Comparison of ENCODE assay signal across 9 cellular contexts in genomic region chr20:25282034-25282781, GRCh38. TPM values are rescaled to one million over a fixed set of nuclear protein-coding genes. Genes with fewer than 3 reads are reported as not detected.
A peak's percentile ranks its signal among the peaks of the same experiment; 100 is the strongest.
DNase-seq lines count a peak whose midpoint lies in the region; ATAC-seq, FAIRE-seq and TF ChIP-seq lines count a peak whose summit lies in the region.
"Had no signal": no experiment of that assay in that cellular context is flagged by ENCODE, and none has a peak within 500 bp of the region (broad histone marks: within the 10 kb centered on the region; RNA-seq: fewer than 3 reads in every experiment).

No MANE protein-coding gene starts in this region.

- CTCF ChIA-PET in MCF 10A (lab: Yijun Ruan, JAX) (interaction anchor here (0.6 to 1.4 kb wide), 5 partner anchors 10 to 117 kb away, joined by 3 to 5 read pairs (median 3); no protein-coding TSS in a partner anchor), mammary epithelial cell (lab: Charles Lee; ENCODE audit: low non-redundant PET) (no interaction called here), OCI-LY7 (lab: Charles Lee; ENCODE audit: unreplicated experiment) (interaction anchor here (1.0 kb wide), 1 partner anchor 36 kb away, joined by 3 read pairs; no protein-coding TSS in a partner anchor)

- peak overlapping the region; percentile 21 for H3K4me3 Mint-ChIP-seq in MCF 10A (ENCODE audit: unreplicated experiment)
- H3K4me3 Mint-ChIP-seq: CD8-positive, alpha-beta memory T cell had no signal

- intact Hi-C loops in MCF 10A (cut with micrococcal nuclease) (no loop called here), mammary epithelial cell (cut with micrococcal nuclease) (no loop called here), OCI-LY7 (cut with micrococcal nuclease; ENCODE audit: unreplicated experiment) (loop anchor here (5.0 kb wide), 2 partner anchors 85 to 125 kb away; partner anchors contain the start of genes ENTPD6 and GINS1), kidney (cut with DNase I) (no loop called here), aorta (cut with DNase I) (no loop called here)

- WGBS in mammary epithelial cell (ENCODE audit: low coverage, missing lambda C conversion rate), result 79% methylated on average over 19 of the region's 22 CpGs
- whole genome bisulfite sequencing in aorta, 2 donors, result 88 to 89% methylated on average over 22 of the region's 22 CpGs

- BruUV-seq in MCF 10A (replicated peaks; lab: Mats Ljungman, UMichigan), result no TSS peak
- BruUV-seq in mammary epithelial cell (replicated peaks; lab: Mats Ljungman, UMichigan), result no TSS peak
- no TSS peak for BruUV-seq in OCI-LY7 (replicated peaks; lab: Mats Ljungman, UMichigan)

- FAIRE-seq in kidney (lab: Jason Lieb, UNC), result no peak

- peak overlapping the region; percentile 54 for H3K27ac Mint-ChIP-seq in MCF 10A (ENCODE audit: low read depth, unreplicated experiment)

- H3K27me3 ChIP-seq in mammary epithelial cell (ENCODE audit: insufficient read depth, low read length) (no peaks in the 10 kb centered on the region), aorta (ENCODE audit: control insufficient read depth in 1 of 2, insufficient read depth in 2 of 2, low read length in 1 of 2) (no peaks in the 10 kb centered on the region)
- no peaks in the 10 kb centered on the region for H3K27me3 ChIP-seq in effector memory CD4-positive, alpha-beta T cell (replicated peaks; ENCODE audit: control insufficient read depth, insufficient read depth, low read length, poor library complexity, severe bottlenecking)

- POLR2A ChIA-PET in MCF 10A (lab: Yijun Ruan, JAX), result interaction anchor here (0.8 to 1.6 kb wide), 4 partner anchors 8 to 86 kb away, joined by 3 to 7 read pairs (median 4); partner anchors contain the start of gene PYGB
- POLR2A ChIA-PET in OCI-LY7 (lab: Charles Lee), result no interaction called here

- peaks cover 10% of the 10 kb centered on the region for H4K20me1 ChIP-seq in mammary epithelial cell (ENCODE audit: insufficient read depth, low read length)
- H4K20me1 ChIP-seq in OCI-LY7 (ENCODE audit: insufficient read depth, low read length), result peaks cover 37% of the 10 kb centered on the region

- H3K9me3 ChIP-seq in mammary epithelial cell (replicated peaks; ENCODE audit: insufficient read depth, low read length) (no peaks in the 10 kb centered on the region), OCI-LY7 (ENCODE audit: low read length) (no peaks in the 10 kb centered on the region), kidney (ENCODE audit: control insufficient read depth in 1 of 2, low read length in 2 of 2) (no peaks in the 10 kb centered on the region), aorta (ENCODE audit: control insufficient read depth, low read length) (no peaks in the 10 kb centered on the region)
- H3K9me3 ChIP-seq in effector memory CD4-positive, alpha-beta T cell (ENCODE audit: control insufficient read depth, low read length), result no peaks in the 10 kb centered on the region

- peaks cover 100% of the 10 kb centered on the region for H3K36me3 Mint-ChIP-seq in MCF 10A (ENCODE audit: insufficient read depth, unreplicated experiment)

- DNase-seq in MCF 10A (ENCODE audit: unreplicated experiment), result no peak
- no peak for DNase-seq in mammary epithelial cell
- no peak for DNase-seq in OCI-LY7 (ENCODE audit: low spot score)
- peak; percentile 74 for DNase-seq in kidney
- peak; percentile 29 to 61 for DNase-seq in aorta
- DNase-seq in effector memory CD4-positive, alpha-beta T cell, result no peak

- in situ Hi-C loops in mammary epithelial cell (cut with MboI; ENCODE audit: low sequenced_read_pairs in 2 of 2), result no loop called here

- H3K4me3 ChIP-seq in mammary epithelial cell (replicated peaks in 1 of 3; ENCODE audit: insufficient read depth in 1 of 3, low read depth in 2 of 3, low read length in 3 of 3), result no peak overlapping the region
- H3K4me3 ChIP-seq in OCI-LY7 (ENCODE audit: low read depth, low read length, poor library complexity, severe bottlenecking), result peak overlapping the region; percentile 31
- no peak overlapping the region for H3K4me3 ChIP-seq in kidney (ENCODE audit: low read length in 2 of 2)
- H3K4me3 ChIP-seq in aorta (ENCODE audit: low read length in 2 of 2), result no peak overlapping the region
- H3K4me3 ChIP-seq in effector memory CD4-positive, alpha-beta T cell (ENCODE audit: insufficient read depth, low read depth, low read length, poor library complexity, severe bottlenecking), result no peak overlapping the region

- H2AFZ ChIP-seq in mammary epithelial cell (ENCODE audit: low read depth, low read length) (no peak overlapping the region), OCI-LY7 (ENCODE audit: low read length) (no peak overlapping the region)

- H3K36me3 ChIP-seq in mammary epithelial cell (ENCODE audit: insufficient read depth, low read length) (peaks cover 70% of the 10 kb centered on the region), OCI-LY7 (ENCODE audit: insufficient read depth, low read length) (no peaks in the 10 kb centered on the region; the same call in 1 of the 2 replicates), kidney (ENCODE audit: control insufficient read depth in 1 of 2, insufficient read depth in 2 of 2, low read length in 2 of 2) (peaks cover 17 to 34% of the 10 kb centered on the region in 2 donors), aorta (ENCODE audit: control insufficient read depth in 1 of 2, insufficient read depth in 2 of 2, low read length in 1 of 2) (peaks cover 0 to 34% of the 10 kb centered on the region in 2 donors)
- H3K36me3 ChIP-seq in effector memory CD4-positive, alpha-beta T cell (ENCODE audit: control insufficient read depth, insufficient read depth, low read length), result peaks cover 67% of the 10 kb centered on the region

- H3K9me2 ChIP-seq in OCI-LY7 (ENCODE audit: insufficient read depth, low read length), result no peaks in the 10 kb centered on the region

- H3K79me2 ChIP-seq in mammary epithelial cell (ENCODE audit: insufficient read depth, low read length), result peaks cover 96% of the 10 kb centered on the region
- H3K79me2 ChIP-seq in OCI-LY7 (ENCODE audit: insufficient read depth, low read depth, low read length), result no peaks in the 10 kb centered on the region

- H3K4me2 ChIP-seq in mammary epithelial cell (ENCODE audit: insufficient read depth, low read depth, low read length), result no peak overlapping the region
- peak overlapping the region; percentile 71 for H3K4me2 ChIP-seq in OCI-LY7 (ENCODE audit: low read length)

- H3K9ac ChIP-seq in mammary epithelial cell (ENCODE audit: insufficient read depth, low read length) (no peak overlapping the region), kidney (ENCODE audit: low read length in 2 of 2) (no peak overlapping the region)

- dilution Hi-C loops in mammary epithelial cell (cut with HindIII; ENCODE audit: low sequenced_read_pairs), result no loop called here

- no peaks in the 10 kb centered on the region for H3K9me3 Mint-ChIP-seq in MCF 10A (ENCODE audit: unreplicated experiment)
- H3K9me3 Mint-ChIP-seq: CD8-positive, alpha-beta memory T cell had no signal

- H3K4me1 Mint-ChIP-seq in MCF 10A (ENCODE audit: insufficient read depth, unreplicated experiment), result peaks cover 14% of the 10 kb centered on the region
- H3K4me1 Mint-ChIP-seq: CD8-positive, alpha-beta memory T cell had no signal

- no peaks in the 10 kb centered on the region for H3K4me1 ChIP-seq in mammary epithelial cell (ENCODE audit: insufficient read depth, low read length)
- peaks cover 32% of the 10 kb centered on the region for H3K4me1 ChIP-seq in OCI-LY7 (ENCODE audit: insufficient read depth, low read length, poor library complexity, severe bottlenecking)
- H3K4me1 ChIP-seq in kidney (ENCODE audit: control insufficient read depth in 1 of 2, insufficient read depth in 1 of 2, low read depth in 1 of 2, low read length in 2 of 2), result peaks cover 0 to 8% of the 10 kb centered on the region in 2 donors
- H3K4me1 ChIP-seq in aorta (ENCODE audit: control insufficient read depth in 1 of 2, insufficient read depth in 2 of 2, low read length in 2 of 2), result no peaks in the 10 kb centered on the region
- H3K4me1 ChIP-seq in effector memory CD4-positive, alpha-beta T cell (ENCODE audit: control insufficient read depth, insufficient read depth, low read length, poor library complexity, severe bottlenecking), result no peaks in the 10 kb centered on the region

- no peak for ATAC-seq in aorta (ENCODE audit: low FRiP score)
- no peak for ATAC-seq in HG02840 (IDR thresholded peaks at IDR 0.05; ENCODE audit: low FRiP score, unreplicated experiment)
- no peak for ATAC-seq in HG03039 (IDR thresholded peaks at IDR 0.05; ENCODE audit: unreplicated experiment)

- no peak overlapping the region for H3K27ac ChIP-seq in mammary epithelial cell (ENCODE audit: insufficient read depth, low read depth, low read length)
- H3K27ac ChIP-seq in OCI-LY7 (ENCODE audit: low read depth, low read length, poor library complexity, severe bottlenecking), result no peak overlapping the region
- H3K27ac ChIP-seq in kidney (ENCODE audit: low read depth in 2 of 2, low read length in 2 of 2), result no peak overlapping the region
- H3K27ac ChIP-seq in aorta (ENCODE audit: low read depth in 1 of 2, low read length in 2 of 2), result no peak overlapping the region
- no peak overlapping the region for H3K27ac ChIP-seq in effector memory CD4-positive, alpha-beta T cell (ENCODE audit: insufficient read depth, low read length, poor library complexity, severe bottlenecking)

- H3K27me3 Mint-ChIP-seq in MCF 10A (ENCODE audit: insufficient read depth, unreplicated experiment), result no peaks in the 10 kb centered on the region
- H3K27me3 Mint-ChIP-seq: CD8-positive, alpha-beta memory T cell had no signal

- no peak for TF ChIP-seq CTCF in MCF 10A (IDR thresholded peaks at IDR 0.05; ENCODE audit: unreplicated experiment)
- TF ChIP-seq CTCF in mammary epithelial cell (conservative IDR thresholded peaks at IDR 0.05 in 1 of 2, IDR thresholded peaks at IDR 0.05 in 1 of 2; ENCODE audit: extremely low read depth in 1 of 2, insufficient read depth in 1 of 2, low read depth in 1 of 2, low read length in 2 of 2), result no peak
- TF ChIP-seq CTCF in OCI-LY7 (conservative IDR thresholded peaks at IDR 0.05; ENCODE audit: low read length), result no peak
- no peak for TF ChIP-seq CTCF in kidney (IDR thresholded peaks at IDR 0.05; ENCODE audit: borderline replicate concordance, extremely low read depth, insufficient read depth)

RNA-seq across cellular contexts. Expression of gene PYGB, which starts 34.3 kb away (rescaled TPM):
- total RNA-seq in MCF 10A (2022) (375 and 435 TPM in 2 replicates), mammary epithelial cell (1,000 to 10,000 TPM in 1 of 2 donors, 100 to 1,000 TPM in 1; 475 to 1,432 TPM), OCI-LY7 (2022) (6.4 and 7.0 TPM in 2 replicates), kidney (176 TPM), aorta (10 to 100 TPM; 92.8 to 95.2 TPM)
- polyA plus RNA-seq in mammary epithelial cell (284 TPM), kidney (ENCODE audit: insufficient read depth, low read depth, low replicate concordance) (50.9 TPM), aorta (100 to 1,000 TPM in 1 of 2 donors, 10 to 100 TPM in 1; 37.9 to 143 TPM)
- 595 TPM for polyA minus RNA-seq in mammary epithelial cell
- total RNA-seq in OCI-LY7 (2014; rRNA removed; shearing (Covaris generic)), result 4.5 and 4.9 TPM in 2 replicates

Comparison
In these comparisons a context has a peak if more than half of its experiments do, and no peak if none do; other contexts are left out.
1. DNase-seq: peak in kidney (single experiment) and aorta (2 of 2); none in MCF 10A (single experiment), mammary epithelial cell (single experiment), OCI-LY7 (single experiment) and effector memory CD4-positive, alpha-beta T cell (0 of 3).
2. RNA of gene PYGB, which starts 34.3 kb away (total RNA-seq): 475 to 1,432 TPM in mammary epithelial cell, 375 to 435 TPM in MCF 10A, 176 TPM in kidney (single experiment) and 92.8 to 95.2 TPM in aorta; 4.5 to 7.0 TPM in OCI-LY7; every median in the first group is over 10 times any median in the second.